ENCODE assay signal across 8 cellular contexts in the genomic region with DNA sequence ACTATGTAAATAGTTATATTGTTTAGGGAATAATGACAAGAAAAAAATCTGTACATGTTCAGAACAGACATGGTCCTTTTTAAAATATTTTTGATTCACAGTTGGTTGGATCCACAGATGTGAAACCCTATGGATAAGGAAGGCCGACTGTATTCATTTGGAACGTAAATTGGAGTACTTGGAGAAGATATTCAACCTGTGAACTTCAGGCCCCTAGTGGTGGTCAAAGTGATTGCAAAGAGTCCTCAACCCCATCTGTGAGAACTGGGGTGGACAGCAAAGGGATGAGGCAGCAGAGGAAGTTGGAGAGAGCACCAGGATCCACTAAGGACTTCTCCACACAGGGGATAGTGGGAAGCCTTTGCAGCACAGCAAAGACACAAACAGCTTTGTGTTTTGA. TPM values are rescaled to one million over a fixed set of nuclear protein-coding genes. Genes with fewer than 3 reads are reported as not detected.
DNase-seq lines count a peak whose midpoint lies in the region; ATAC-seq and TF ChIP-seq lines count a peak whose summit lies in the region.

No MANE protein-coding gene starts in this region.

- H3K4me1 Mint-ChIP-seq in endothelial cell (ENCODE audit: unreplicated experiment): no peaks in the 10 kb centered on the region

- POLR2A ChIA-PET in A673 (lab: Charles Lee; ENCODE audit: low non-redundant PET): no interaction called here

- H3K27me3 ChIP-seq in A673 (replicated peaks; ENCODE audit: insufficient read depth, low read depth, low read length, poor library complexity) (no peaks in the 10 kb centered on the region), NT2/D1 (ENCODE audit: insufficient read depth, insufficient read length) (no peaks in the 10 kb centered on the region), sigmoid colon (no peaks in the 10 kb centered on the region)

- H3K27ac ChIP-seq in A673 (ENCODE audit: low read depth, low read length, poor library complexity, severe bottlenecking): no peak overlapping the region
- no peak overlapping the region for H3K27ac ChIP-seq in sigmoid colon

- no peaks in the 10 kb centered on the region for H3K36me3 Mint-ChIP-seq in endothelial cell (ENCODE audit: low read depth, unreplicated experiment)

- no peaks in the 10 kb centered on the region for H3K9me3 ChIP-seq in A673 (ENCODE audit: low read depth, low read length, poor library complexity, severe bottlenecking)
- H3K9me3 ChIP-seq in NT2/D1 (ENCODE audit: insufficient read depth, low read length): no peaks in the 10 kb centered on the region
- no peaks in the 10 kb centered on the region for H3K9me3 ChIP-seq in sigmoid colon

- H3K4me1 ChIP-seq in A673 (ENCODE audit: insufficient read depth, low read length, poor library complexity, severe bottlenecking) (no peaks in the 10 kb centered on the region), NT2/D1 (ENCODE audit: insufficient read depth, insufficient read length) (no peaks in the 10 kb centered on the region), sigmoid colon (no peaks in the 10 kb centered on the region)

- no peak overlapping the region for H3K4me3 Mint-ChIP-seq in endothelial cell (ENCODE audit: unreplicated experiment)

- no peak overlapping the region for H3K9ac ChIP-seq in NT2/D1 (ENCODE audit: insufficient read length, low read depth)

- no peaks in the 10 kb centered on the region for H3K9me3 Mint-ChIP-seq in endothelial cell (ENCODE audit: unreplicated experiment)

- CTCF ChIA-PET in A673 (lab: Charles Lee): no interaction called here

- H3K36me3 ChIP-seq in A673 (ENCODE audit: insufficient read depth, low read length, poor library complexity, severe bottlenecking) (no peaks in the 10 kb centered on the region), NT2/D1 (ENCODE audit: insufficient read depth, insufficient read length, low read length) (no peaks in the 10 kb centered on the region), sigmoid colon (no peaks in the 10 kb centered on the region)

- TF ChIP-seq EP300 in sigmoid colon (IDR thresholded peaks at IDR 0.05): no peak

- no peaks in the 10 kb centered on the region for H3K27me3 Mint-ChIP-seq in endothelial cell (ENCODE audit: unreplicated experiment)

- ATAC-seq in GM19351 (IDR thresholded peaks at IDR 0.05; ENCODE audit: unreplicated experiment): no peak

- BruUV-seq in A673 (replicated peaks; lab: Mats Ljungman, UMichigan): no TSS peak

- TF ChIP-seq POLR2A in sigmoid colon (IDR thresholded peaks at IDR 0.05): no peak

- intact Hi-C loops in A673 (cut with micrococcal nuclease; ENCODE audit: unreplicated experiment) (loop anchor here (5.0 kb wide), 1 partner anchor 212 kb away; no protein-coding TSS in a partner anchor), sigmoid colon (cut with DNase I) (no loop called here)

- DNase-seq in A673 (ENCODE audit: low spot score) (peak; percentile 13), NT2/D1 (ENCODE audit: low read depth, low spot score) (peak; percentile 5), endothelial cell (ENCODE audit: low spot score) (peak; percentile 43), sigmoid colon (no peak), NCI-H2227 (lab: John Stamatoyannopoulos, UW; ENCODE audit: unreplicated experiment) (no peak), cortex of kidney (lab: John Stamatoyannopoulos, UW) (no peak)

- H3K4me3 ChIP-seq in A673 (ENCODE audit: low read depth, low read length, poor library complexity, severe bottlenecking): no peak overlapping the region
- no peak overlapping the region for H3K4me3 ChIP-seq in NT2/D1 (ENCODE audit: insufficient read length, low read depth)
- no peak overlapping the region for H3K4me3 ChIP-seq in sigmoid colon

- TF ChIP-seq CTCF in A673 (conservative IDR thresholded peaks at IDR 0.05; ENCODE audit: low read depth, low read length): peak; percentile 36
- peak; percentile 79 for TF ChIP-seq CTCF in GM12872 (IDR thresholded peaks at IDR 0.05; ENCODE audit: insufficient read depth, low read depth, low read length)
- TF ChIP-seq CTCF in endothelial cell (IDR thresholded peaks at IDR 0.05; ENCODE audit: unreplicated experiment): peak; percentile 75
- TF ChIP-seq CTCF in sigmoid colon (IDR thresholded peaks at IDR 0.05): peak in 3 of 4 experiments; percentile 21 to 27 (median 25)

- WGBS in sigmoid colon, 2 donors: 21 to 55% methylated on average over 2 of the region's 2 CpGs

- H3K27ac Mint-ChIP-seq in endothelial cell (ENCODE audit: unreplicated experiment): no peak overlapping the region

RNA-seq across cellular contexts. Expression of gene CXCL13, which starts 6.2 kb away (rescaled TPM):
- total RNA-seq in A673 (2021): not detected in 2 replicates
- total RNA-seq in endothelial cell (ENCODE audit: unreplicated experiment): not detected
- not detected for total RNA-seq in sigmoid colon
- 100 to 1,000 TPM in 1 of 3 donors, 1 to 10 TPM in 2; 1.2 to 271 (median 1.6) TPM for polyA plus RNA-seq in sigmoid colon

Comparison
In these comparisons a context has a peak if more than half of its experiments do, and no peak if none do; other contexts are left out.
1. DNase-seq: peak in A673 (single experiment), NT2/D1 (single experiment) and endothelial cell (single experiment); none in sigmoid colon (single experiment), NCI-H2227 (single experiment) and cortex of kidney (single experiment).
2. CTCF ChIP-seq: peak in every context shown above with its lines; median percentile 79 in GM12872; 75 in endothelial cell; 36 in A673; 25 in sigmoid colon.